In the genomic region with DNA sequence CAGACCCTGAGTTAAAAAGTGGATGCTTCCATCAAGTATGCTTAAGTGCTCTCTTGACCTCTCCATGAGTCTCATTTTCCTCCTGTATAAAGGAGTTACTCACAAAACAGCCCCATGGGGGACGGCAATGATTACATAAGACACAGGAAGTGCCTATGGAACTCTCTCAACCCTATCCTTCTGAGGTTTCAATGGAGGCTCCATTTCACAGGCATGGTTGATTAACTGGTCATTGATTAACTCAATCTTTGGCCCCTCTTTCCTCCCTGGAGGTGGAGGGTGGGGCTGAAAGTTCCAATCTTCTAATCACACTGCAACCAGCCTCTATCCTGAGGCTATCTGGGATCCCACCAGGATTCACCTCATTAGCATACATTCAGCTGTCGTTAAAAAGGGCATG, we compare ENCODE assay signal across 30 cellular contexts. TPM values are rescaled to one million over a fixed set of nuclear protein-coding genes. Genes with fewer than 3 reads are reported as not detected.
DNase-seq lines count a peak whose midpoint lies in the region; ATAC-seq lines count a peak whose summit lies in the region.
"Had no signal": no experiment of that assay in that cellular context is flagged by ENCODE, and none has a peak within 500 bp of the region (broad histone marks: within the 10 kb centered on the region; RNA-seq: fewer than 3 reads in every experiment).

No MANE protein-coding gene starts in this region.

- H3K4me1 Mint-ChIP-seq in activated T-helper 2 cell treated with anti-CD3 and anti-CD28 coated beads, Interferon-gamma antibody, Interleukin-2, Interleukin-4, amounts not matched to agents 10 μg/mL and 5 μg/mL and 100 μg/mL, durations not matched to agents 14 hours and 24 hours and 36 hours (ENCODE audit: low read depth) = no peaks in the 10 kb centered on the region
- H3K4me1 Mint-ChIP-seq: activated CD4-positive, alpha-beta T cell treated with anti-CD3 and anti-CD28 coated beads for 36 hours; activated naive CD4-positive, alpha-beta T cell treated with anti-CD3 and anti-CD28 coated beads, Interleukin-2, amount 10 ng/mL, durations not matched to agents 7 days and 5 days; mesothelial cell of epicardium had no signal

- no peak overlapping the region for H3K27ac Mint-ChIP-seq in activated T-helper 2 cell treated with anti-CD3 and anti-CD28 coated beads, Interferon-gamma antibody, Interleukin-2, Interleukin-4, amounts not matched to agents 10 μg/mL and 5 μg/mL and 100 μg/mL, durations not matched to agents 14 hours and 24 hours and 36 hours
- H3K27ac Mint-ChIP-seq: activated CD4-positive, alpha-beta T cell treated with anti-CD3 and anti-CD28 coated beads for 36 hours; activated naive CD4-positive, alpha-beta T cell treated with anti-CD3 and anti-CD28 coated beads, Interleukin-2, amount 10 ng/mL, durations not matched to agents 7 days and 5 days; activated T-cell treated with anti-CD3 and anti-CD28 coated beads, Interleukin-2, amount 50 U/mL, for 24 hours; dendritic cell treated with granulocyte-macrophage colony-stimulating factor and Interleukin-4, amounts not matched to agents 40 ng/mL and 50 ng/mL, for 4 days; mesothelial cell of epicardium; natural killer cell treated with Interleukin-12 subunit alpha and Interleukin-12 subunit beta and Interleukin-15 and Interleukin-18, amount 100 ng/mL, for 72 hours had no signal

- intact Hi-C loops in activated T-helper 2 cell treated with anti-CD3 and anti-CD28 coated beads, Interferon-gamma antibody, Interleukin-2, Interleukin-4, amounts not matched to agents 10 μg/mL and 5 μg/mL and 100 μg/mL, durations not matched to agents 14 hours and 24 hours and 36 hours (cut with micrococcal nuclease) = no loop called here

- H3K9me3 Mint-ChIP-seq in activated T-helper 2 cell treated with anti-CD3 and anti-CD28 coated beads, Interferon-gamma antibody, Interleukin-2, Interleukin-4, amounts not matched to agents 10 μg/mL and 5 μg/mL and 100 μg/mL, durations not matched to agents 14 hours and 24 hours and 36 hours = no peaks in the 10 kb centered on the region
- H3K9me3 Mint-ChIP-seq: activated naive CD4-positive, alpha-beta T cell treated with anti-CD3 and anti-CD28 coated beads, Interleukin-2, amount 10 ng/mL, durations not matched to agents 7 days and 5 days; activated T-cell treated with anti-CD3 and anti-CD28 coated beads, Interleukin-2, amount 50 U/mL, for 24 hours; dendritic cell treated with granulocyte-macrophage colony-stimulating factor and Interleukin-4, amounts not matched to agents 40 ng/mL and 50 ng/mL, for 4 days; mesothelial cell of epicardium; natural killer cell treated with Interleukin-12 subunit alpha and Interleukin-12 subunit beta and Interleukin-15 and Interleukin-18, amount 100 ng/mL, for 72 hours had no signal

- H3K27me3 Mint-ChIP-seq in activated T-helper 2 cell treated with anti-CD3 and anti-CD28 coated beads, Interferon-gamma antibody, Interleukin-2, Interleukin-4, amounts not matched to agents 10 μg/mL and 5 μg/mL and 100 μg/mL, durations not matched to agents 14 hours and 24 hours and 36 hours (ENCODE audit: low read depth) = no peaks in the 10 kb centered on the region
- H3K27me3 Mint-ChIP-seq: activated naive CD4-positive, alpha-beta T cell treated with anti-CD3 and anti-CD28 coated beads, Interleukin-2, amount 10 ng/mL, durations not matched to agents 7 days and 5 days; natural killer cell treated with Interleukin-12 subunit alpha and Interleukin-12 subunit beta and Interleukin-15 and Interleukin-18, amount 100 ng/mL, for 72 hours had no signal

- peak; percentile 52 for ATAC-seq in HG03159 (IDR thresholded peaks at IDR 0.05; ENCODE audit: unreplicated experiment)
- ATAC-seq: A549; activated CD4-positive, alpha-beta T cell treated with anti-CD3 and anti-CD28 coated beads for 36 hours; left lobe of liver; natural killer cell treated with Interleukin-12 subunit alpha and Interleukin-12 subunit beta and Interleukin-15 and Interleukin-18, amount 100 ng/mL, for 72 hours; sciatic nerve had no signal

- H3K4me3 Mint-ChIP-seq in activated T-helper 2 cell treated with anti-CD3 and anti-CD28 coated beads, Interferon-gamma antibody, Interleukin-2, Interleukin-4, amounts not matched to agents 10 μg/mL and 5 μg/mL and 100 μg/mL, durations not matched to agents 14 hours and 24 hours and 36 hours (ENCODE audit: low read depth) = no peak overlapping the region
- H3K4me3 Mint-ChIP-seq: activated CD4-positive, alpha-beta T cell treated with anti-CD3 and anti-CD28 coated beads for 36 hours; activated naive CD4-positive, alpha-beta T cell treated with anti-CD3 and anti-CD28 coated beads, Interleukin-2, amount 10 ng/mL, durations not matched to agents 7 days and 5 days; activated T-cell treated with anti-CD3 and anti-CD28 coated beads, Interleukin-2, amount 50 U/mL, for 24 hours; dendritic cell treated with granulocyte-macrophage colony-stimulating factor and Interleukin-4, amounts not matched to agents 40 ng/mL and 50 ng/mL, for 4 days; mesothelial cell of epicardium; natural killer cell treated with Interleukin-12 subunit alpha and Interleukin-12 subunit beta and Interleukin-15 and Interleukin-18, amount 100 ng/mL, for 72 hours had no signal

- DNase-seq in NCI-H345 (lab: John Stamatoyannopoulos, UW) (peak; percentile 7), NCI-H345 treated with DMSO at 0.1 percent for 48 hours (lab: John Stamatoyannopoulos, UW; ENCODE audit: unreplicated experiment) (no peak), NCI-H69 (lab: John Stamatoyannopoulos, UW) (peak; percentile 29), renal cortical epithelial cell (ENCODE audit: low read depth) (peak; percentile 78), NCI-H146 treated with DMSO at 0.1 percent for 48 hours (lab: John Stamatoyannopoulos, UW; ENCODE audit: unreplicated experiment) (no peak), anterior cingulate cortex (lab: John Stamatoyannopoulos, UW) (no peak)
- no peak for DNase-seq in activated T-helper 2 cell treated with anti-CD3 and anti-CD28 coated beads, Interferon-gamma antibody, Interleukin-2, Interleukin-4, amounts not matched to agents 10 μg/mL and 5 μg/mL and 100 μg/mL, durations not matched to agents 14 hours and 24 hours and 36 hours (ENCODE audit: low spot score)
- DNase-seq: activated CD4-positive, alpha-beta T cell treated with anti-CD3 and anti-CD28 coated beads for 36 hours; activated CD8-positive, alpha-beta memory T cell treated with anti-CD3 and anti-CD28 coated beads for 24 hours; activated naive CD4-positive, alpha-beta T cell treated with anti-CD3 and anti-CD28 coated beads, Interleukin-2, amount 10 ng/mL, durations not matched to agents 7 days and 5 days; activated T-cell treated with anti-CD3 and anti-CD28 coated beads, Interleukin-2, amount 50 U/mL, for 24 hours; BE2C; Calu3; caudate nucleus; head of caudate nucleus; IMR-90; NCI-H146; SIG-M5; stimulated activated CD8-positive, alpha-beta memory T cell treated with anti-CD3 and anti-CD28 coated beads, Interleukin-4, amount 100 ng/mL, for 48 hours; T-helper 1 cell had no signal

- H3K36me3 Mint-ChIP-seq in activated T-helper 2 cell treated with anti-CD3 and anti-CD28 coated beads, Interferon-gamma antibody, Interleukin-2, Interleukin-4, amounts not matched to agents 10 μg/mL and 5 μg/mL and 100 μg/mL, durations not matched to agents 14 hours and 24 hours and 36 hours (ENCODE audit: low read depth) = no peaks in the 10 kb centered on the region
- H3K36me3 Mint-ChIP-seq: activated naive CD4-positive, alpha-beta T cell treated with anti-CD3 and anti-CD28 coated beads, Interleukin-2, amount 10 ng/mL, durations not matched to agents 7 days and 5 days; mesothelial cell of epicardium; natural killer cell treated with Interleukin-12 subunit alpha and Interleukin-12 subunit beta and Interleukin-15 and Interleukin-18, amount 100 ng/mL, for 72 hours had no signal

RNA-seq across cellular contexts. Expression of a gene that starts 29.3 kb away (rescaled TPM):
- total RNA-seq in renal cortical epithelial cell = not detected in 2 replicates
- not detected in 2 replicates for total RNA-seq in activated T-helper 2 cell treated with anti-CD3 and anti-CD28 coated beads, Interferon-gamma antibody, Interleukin-2, Interleukin-4, amounts not matched to agents 10 μg/mL and 5 μg/mL and 100 μg/mL, durations not matched to agents 14 hours and 24 hours and 36 hours
- total RNA-seq: activated CD4-positive, alpha-beta T cell treated with anti-CD3 and anti-CD28 coated beads for 36 hours; Calu3; endothelial cell of umbilical vein; IMR-90; left lobe of liver; mesothelial cell of epicardium; natural killer cell treated with Interleukin-12 subunit alpha and Interleukin-12 subunit beta and Interleukin-15 and Interleukin-18, amount 100 ng/mL, for 72 hours; sciatic nerve; subcutaneous adipose tissue; urinary bladder had no signal

RNA-seq across cellular contexts. Expression of a gene that starts 48.1 kb away (rescaled TPM):
- total RNA-seq in renal cortical epithelial cell = not detected in 2 replicates
- total RNA-seq in activated T-helper 2 cell treated with anti-CD3 and anti-CD28 coated beads, Interferon-gamma antibody, Interleukin-2, Interleukin-4, amounts not matched to agents 10 μg/mL and 5 μg/mL and 100 μg/mL, durations not matched to agents 14 hours and 24 hours and 36 hours = not detected in 2 replicates
- total RNA-seq: activated CD4-positive, alpha-beta T cell treated with anti-CD3 and anti-CD28 coated beads for 36 hours; Calu3; endothelial cell of umbilical vein; IMR-90; left lobe of liver; mesothelial cell of epicardium; natural killer cell treated with Interleukin-12 subunit alpha and Interleukin-12 subunit beta and Interleukin-15 and Interleukin-18, amount 100 ng/mL, for 72 hours; sciatic nerve; subcutaneous adipose tissue; urinary bladder had no signal

Comparison
In these comparisons a context has a peak if more than half of its experiments do, and no peak if none do; other contexts are left out.
1. DNase-seq: peak in NCI-H345 (single experiment), NCI-H69 (single experiment) and renal cortical epithelial cell (single experiment); none in NCI-H345 treated with DMSO at 0.1 percent for 48 hours (single experiment), NCI-H146 treated with DMSO at 0.1 percent for 48 hours (single experiment), activated T-helper 2 cell treated with anti-CD3 and anti-CD28 coated beads, Interferon-gamma antibody, Interleukin-2, Interleukin-4, amounts not matched to agents 10 μg/mL and 5 μg/mL and 100 μg/mL, durations not matched to agents 14 hours and 24 hours and 36 hours (single experiment) and anterior cingulate cortex (0 of 58).